22 cellular contexts compared by ENCODE assay signal in genomic region chr7:120960714-120961113, GRCh38. TPM values are rescaled to one million over a fixed set of nuclear protein-coding genes. Genes with fewer than 3 reads are reported as not detected.
DNase-seq lines count a peak whose midpoint lies in the region; ATAC-seq, FAIRE-seq and TF ChIP-seq lines count a peak whose summit lies in the region.
"Had no signal": no experiment of that assay in that cellular context is flagged by ENCODE, and none has a peak within 500 bp of the region (broad histone marks: within the 10 kb centered on the region; RNA-seq: fewer than 3 reads in every experiment).

No MANE protein-coding gene starts in this region.

- no peak for TF ChIP-seq RAD21 in A549 (conservative IDR thresholded peaks at IDR 0.05 in 1 of 2, IDR thresholded peaks at IDR 0.05 in 1 of 2)

- no peak for ATAC-seq in A549
- ATAC-seq: GM12878 had no signal

- DNase-seq in A549 (ENCODE audit: low read depth in 1 of 2, low spot score in 1 of 2): no peak
- no peak for DNase-seq in RCC 7860 (ENCODE audit: low spot score)
- DNase-seq in left kidney (ENCODE audit: low read depth, low spot score): peak; percentile 65
- DNase-seq in stimulated activated CD8-positive, alpha-beta memory T cell treated with anti-CD3 and anti-CD28 coated beads, Interleukin-4, amount 100 ng/mL, for 48 hours: no peak
- DNase-seq in NCI-H2171 (lab: John Stamatoyannopoulos, UW): no peak
- no peak for DNase-seq in NCI-H2196 (lab: John Stamatoyannopoulos, UW; ENCODE audit: unreplicated experiment)
- DNase-seq: 8988T; CD4-positive, CD25-positive, alpha-beta regulatory T cell; CD8-positive, alpha-beta memory T cell; DMS 273 treated with DMSO at 0.1 percent for 48 hours; DMS79; EL; GDM1; GM23248; HCEC 1CT; HFFc6 had no signal

- POLR2A ChIA-PET in A549 (lab: Yijun Ruan, JAX) (interaction anchor here (0.6 kb wide), 1 partner anchor 10 kb away, joined by 5 read pairs; the partner anchor contains the start of gene ING3), HEK293 (lab: Yijun Ruan, JAX) (interaction anchor here (2.7 kb wide), 1 partner anchor 10 kb away, joined by 11 read pairs; the partner anchor contains the start of gene ING3)

- TF ChIP-seq POLR2A in A549 (IDR thresholded peaks at IDR 0.05; ENCODE audit: low read length): no peak

- H3K9me3 ChIP-seq in A549 (no peaks in the 10 kb centered on the region), HEK293 (ENCODE audit: control insufficient read depth, insufficient read depth, low read depth, low read length) (no peaks in the 10 kb centered on the region)
- H3K9me3 ChIP-seq: BLaER1 had no signal

- H3K4me2 ChIP-seq in A549: no peak overlapping the region
- H3K4me2 ChIP-seq: BLaER1 had no signal

- FAIRE-seq in A549 (lab: Jason Lieb, UNC) (peak; percentile 70), RCC 7860 (lab: Jason Lieb, UNC) (peak; percentile 50)
- FAIRE-seq: D721Med, GM12878, H1 had no signal

- no peak for TF ChIP-seq CTCF in A549 (IDR thresholded peaks at IDR 0.05)
- no peak for TF ChIP-seq CTCF in HEK293 (tag by site-specific recombination; IDR thresholded peaks at IDR 0.05)

- WGBS in A549 (ENCODE audit: missing lambda C conversion rate): 88% methylated on average over 1 of the region's 1 CpG

- H3K36me3 ChIP-seq in HEK293 (ENCODE audit: control insufficient read depth in 2 of 2, insufficient read depth in 1 of 2, low read length in 2 of 2): peaks cover 12 to 22% of the 10 kb centered on the region in 2 experiments

- H3K4me1 ChIP-seq in A549 (no peaks in the 10 kb centered on the region), HEK293 (ENCODE audit: control insufficient read depth, insufficient read depth, low read length) (peaks cover 5% of the 10 kb centered on the region)
- H3K4me1 ChIP-seq: BLaER1 had no signal

- H3K4me3 ChIP-seq in A549 (no peak overlapping the region), HEK293 (ENCODE audit: low read depth, low read length) (no peak overlapping the region)
- H3K4me3 ChIP-seq: BLaER1, GM12878, GM23248 had no signal

- CTCF ChIA-PET in A549 (lab: Yijun Ruan, JAX) (no interaction called here), HEK293 (lab: Yijun Ruan, JAX) (no interaction called here)

- no peak for TF ChIP-seq EP300 in A549 (IDR thresholded peaks at IDR 0.05)

- H3K27ac ChIP-seq in A549 (no peak overlapping the region), HEK293 (ENCODE audit: extremely low read depth, low read depth, low read length) (no peak overlapping the region)
- H3K27ac ChIP-seq: BLaER1, C4-2B, GM23248 had no signal

TF ChIP-seq in A549, 52 proteins besides CTCF, POLR2A, EP300 and RAD21:
- TF ChIP-seq ZNF302 (CRISPR knock-in tag; IDR thresholded peaks at IDR 0.05) (no peak), PHF8 (IDR thresholded peaks at IDR 0.05; ENCODE audit: borderline replicate concordance, low read depth) (no peak), JUN (IDR thresholded peaks at IDR 0.05) (no peak), USF2 (IDR thresholded peaks at IDR 0.05) (no peak), ELK1 (IDR thresholded peaks at IDR 0.05; ENCODE audit: low read depth, low read length) (no peak), E2F6 (IDR thresholded peaks at IDR 0.05; ENCODE audit: borderline replicate concordance, low read depth) (no peak), SREBF2 (IDR thresholded peaks at IDR 0.05) (no peak), ZSCAN20 (CRISPR knock-in tag; IDR thresholded peaks at IDR 0.05) (no peak), HDAC2 (IDR thresholded peaks at IDR 0.05) (no peak), RARB (CRISPR knock-in tag; IDR thresholded peaks at IDR 0.05) (no peak)

TF ChIP-seq in HEK293, 187 proteins besides CTCF, POLR2A, EP300 and RAD21:
- TF ChIP-seq ZNF660 (tag by site-specific recombination; IDR thresholded peaks at IDR 0.05): 0 out of 2 replicates have a peak, but pooled peaks have one; percentile 29
- TF ChIP-seq ZNF132 (tag by site-specific recombination; IDR thresholded peaks at IDR 0.05; ENCODE audit: borderline replicate concordance): no peak
- TF ChIP-seq PRDM6 (tag by site-specific recombination; IDR thresholded peaks at IDR 0.05): peak; percentile 90
- 0 out of 2 replicates have a peak, but pooled peaks have one; percentile 17 for TF ChIP-seq PRDM4 (tag by site-specific recombination; IDR thresholded peaks at IDR 0.05)
- TF ChIP-seq FEZF1 (tag by site-specific recombination; IDR thresholded peaks at IDR 0.05): peak; percentile 25; the same call in 1 of the 2 replicates

RNA-seq across cellular contexts. Expression of gene ING3, which starts 10.1 kb away (rescaled TPM):
- polyA plus RNA-seq in A549 (2011; rRNA removed) (6.9 and 11.3 TPM in 2 replicates), A549 (2017; fragmentation: RNase III; extraction: RNeasy Plus Mini Kit Qiagen cat#74134 plus additional on column Dnase treatment) (5.6 to 6.7 TPM (median 6.2 TPM) in 3 replicates)
- polyA plus RNA-seq in A549 (2012; cell fraction: cytosol; rRNA removed): 3.1 and 3.3 TPM in 2 replicates
- 2.2 and 3.8 TPM in 2 replicates for polyA plus RNA-seq in A549 (2012; cell fraction: nucleus; rRNA removed)
- polyA minus RNA-seq in A549 (2011; rRNA and poly(A)+ RNA removed): 2.5 and 6.0 TPM in 2 replicates

RNA-seq across cellular contexts. Expression of gene CPED1, which starts 27.8 kb away (rescaled TPM):
- polyA plus RNA-seq in A549 (2011; rRNA removed) (0.03 TPM in 1 of 2 replicates, not detected in the other), A549 (2017; fragmentation: RNase III; extraction: RNeasy Plus Mini Kit Qiagen cat#74134 plus additional on column Dnase treatment) (not detected in 3 replicates)
- not detected in 2 replicates for polyA plus RNA-seq in A549 (2012; cell fraction: cytosol; rRNA removed)
- not detected in 2 replicates for polyA plus RNA-seq in A549 (2012; cell fraction: nucleus; rRNA removed)
- polyA minus RNA-seq in A549 (2011; rRNA and poly(A)+ RNA removed): not detected in 2 replicates
- polyA plus RNA-seq: CD8-positive, alpha-beta memory T cell had no signal
